In genomic region chr11:47400813-47401279, GRCh38 we compare ENCODE assay signal across 9 cellular contexts. TPM values are rescaled to one million over a fixed set of nuclear protein-coding genes. Genes with fewer than 3 reads are reported as not detected.
DNase-seq lines count a peak whose midpoint lies in the region; ATAC-seq and TF ChIP-seq lines count a peak whose summit lies in the region.
"Had no signal": no experiment of that assay in that cellular context is flagged by ENCODE, and none has a peak within 500 bp of the region (broad histone marks: within the 10 kb centered on the region; RNA-seq: fewer than 3 reads in every experiment).

No MANE protein-coding gene starts in this region.

- DNase-seq in heart right ventricle, result no peak
- DNase-seq in COR-L47 (lab: John Stamatoyannopoulos, UW), result no peak
- no peak for DNase-seq in SHP77 treated with DMSO at 0.1 percent for 48 hours (lab: John Stamatoyannopoulos, UW)
- DNase-seq in NCI-H2107 treated with DMSO at 0.1 percent for 48 hours (lab: John Stamatoyannopoulos, UW; ENCODE audit: unreplicated experiment), result no peak

- intact Hi-C loops in heart right ventricle (cut with DNase I), result no loop called here

- H3K36me3 Mint-ChIP-seq in stimulated activated memory B cell treated with anti-CD40 and anti-IgM and Interleukin-4, amounts not matched to agents 10 μg/mL and 1 μg/mL and 100 μg/mL, for 72 hours, result no peaks in the 10 kb centered on the region

- H3K27ac Mint-ChIP-seq in stimulated activated memory B cell treated with anti-CD40 and anti-IgM and Interleukin-4, amounts not matched to agents 10 μg/mL and 1 μg/mL and 100 μg/mL, for 72 hours, result peak overlapping the region; percentile 97

- peaks cover 8 to 31% (median 15%) of the 10 kb centered on the region in 9 donors for H3K4me1 ChIP-seq in heart right ventricle

- TF ChIP-seq CTCF in heart right ventricle (IDR thresholded peaks at IDR 0.05), result no peak

- H3K4me3 ChIP-seq in heart right ventricle, result peak overlapping the region in 6 of 10 donors; percentile 58 to 68 (median 61)

- peak; percentile 87; the same call in 1 of the 2 replicates for TF ChIP-seq POLR2A in Raji (IDR thresholded peaks at IDR 0.05; ENCODE audit: insufficient read depth, low read depth, low read length)

- H3K9me3 ChIP-seq in heart right ventricle, result no peaks in the 10 kb centered on the region

- no peaks in the 10 kb centered on the region for H3K9me3 Mint-ChIP-seq in stimulated activated memory B cell treated with anti-CD40 and anti-IgM and Interleukin-4, amounts not matched to agents 10 μg/mL and 1 μg/mL and 100 μg/mL, for 72 hours

- peaks cover 52% of the 10 kb centered on the region for H3K4me1 Mint-ChIP-seq in stimulated activated memory B cell treated with anti-CD40 and anti-IgM and Interleukin-4, amounts not matched to agents 10 μg/mL and 1 μg/mL and 100 μg/mL, for 72 hours

- peak overlapping the region; percentile 79 for H3K4me3 Mint-ChIP-seq in stimulated activated memory B cell treated with anti-CD40 and anti-IgM and Interleukin-4, amounts not matched to agents 10 μg/mL and 1 μg/mL and 100 μg/mL, for 72 hours

- 19 to 22% methylated on average over 8 of the region's 8 CpGs for WGBS in heart right ventricle, 2 donors

- no peaks in the 10 kb centered on the region for H3K36me3 ChIP-seq in heart right ventricle

- H3K27ac ChIP-seq in heart right ventricle, result peak overlapping the region; percentile 67 to 95 (median 90)

- no peaks in the 10 kb centered on the region for H3K27me3 ChIP-seq in heart right ventricle

- ATAC-seq in GM18870 (IDR thresholded peaks at IDR 0.05; ENCODE audit: unreplicated experiment) (peak; percentile 77), HG02798 (IDR thresholded peaks at IDR 0.05; ENCODE audit: poor library complexity, unreplicated experiment) (peak; percentile 78), heart right ventricle (peak; percentile 77 to 95 (median 89))
- peak; percentile 82 for ATAC-seq in stimulated activated memory B cell treated with anti-CD40 and anti-IgM and Interleukin-4, amounts not matched to agents 10 μg/mL and 1 μg/mL and 100 μg/mL, for 72 hours

- no peaks in the 10 kb centered on the region for H3K27me3 Mint-ChIP-seq in stimulated activated memory B cell treated with anti-CD40 and anti-IgM and Interleukin-4, amounts not matched to agents 10 μg/mL and 1 μg/mL and 100 μg/mL, for 72 hours

RNA-seq across cellular contexts. Expression of gene SLC39A13, which starts 7.5 kb away (rescaled TPM):
- 10 to 100 TPM; 31.1 to 54.5 (median 40.8) TPM for total RNA-seq in heart right ventricle
- polyA plus RNA-seq in heart right ventricle, result 10 to 100 TPM; 62.3 to 86.4 TPM

RNA-seq across cellular contexts. Expression of gene SPI1, which starts 22.5 kb away (rescaled TPM):
- 10 to 100 TPM in 3 of 10 donors, 1 to 10 TPM in 7; 3.4 to 38.9 (median 6.7) TPM for total RNA-seq in heart right ventricle
- polyA plus RNA-seq in heart right ventricle, result 10 to 100 TPM in 1 of 2 donors, 1 to 10 TPM in 1; 6.7 to 10.2 TPM
- total RNA-seq: activated CD8-positive, alpha-beta memory T cell treated with anti-CD3 and anti-CD28 coated beads for 36 hours had no signal

RNA-seq across cellular contexts. Expression of gene PSMC3, which starts 25.4 kb away (rescaled TPM):
- total RNA-seq in heart right ventricle, result 100 to 1,000 TPM; 129 to 171 (median 140) TPM
- polyA plus RNA-seq in heart right ventricle, result 100 to 1,000 TPM; 184 to 272 TPM

RNA-seq across cellular contexts. Expression of gene RAPSN, which starts 48.1 kb away (rescaled TPM):
- 10 to 100 TPM in 1 of 10 donors, 1 to 10 TPM in 9; 2.9 to 10.2 (median 4.0) TPM for total RNA-seq in heart right ventricle
- polyA plus RNA-seq in heart right ventricle, result 1 to 10 TPM in 1 of 2 donors, under 1 TPM in 1; 0.33 to 6.2 TPM

RNA-seq across cellular contexts. Expression of gene MYBPC3, which starts 48.3 kb away (rescaled TPM):
- total RNA-seq in heart right ventricle, result 1,000 to 10,000 TPM; 1,404 to 3,138 (median 2,490) TPM
- polyA plus RNA-seq in heart right ventricle, result 1,000 to 10,000 TPM in 1 of 2 donors, 100 to 1,000 TPM in 1; 484 to 2,250 TPM
- total RNA-seq: activated CD8-positive, alpha-beta memory T cell treated with anti-CD3 and anti-CD28 coated beads for 36 hours had no signal
